ENCODE assay signal across 10 cellular contexts in genomic region chr3:138578141-138578540, GRCh38. TPM values are rescaled to one million over a fixed set of nuclear protein-coding genes. Genes with fewer than 3 reads are reported as not detected.
DNase-seq lines count a peak whose midpoint lies in the region; ATAC-seq, FAIRE-seq and TF ChIP-seq lines count a peak whose summit lies in the region.
"Had no signal": no experiment of that assay in that cellular context is flagged by ENCODE, and none has a peak within 500 bp of the region (broad histone marks: within the 10 kb centered on the region; RNA-seq: fewer than 3 reads in every experiment).

No MANE protein-coding gene starts in this region.

- no peak for DNase-seq in CD4-positive, alpha-beta T cell
- DNase-seq in activated B cell treated with CpG ODN at 0.5 μM for 24 hours: no peak
- no peak for DNase-seq in NCI-H1417 (lab: John Stamatoyannopoulos, UW)
- no peak for DNase-seq in central memory CD4-positive, alpha-beta T cell
- no peak for DNase-seq in HTR-8/SVneo (ENCODE audit: insufficient read length, low spot score)
- no peak for DNase-seq in NCI-H2107 treated with DMSO at 0.1 percent for 48 hours (lab: John Stamatoyannopoulos, UW; ENCODE audit: unreplicated experiment)
- DNase-seq: Calu3; stimulated activated CD8-positive, alpha-beta memory T cell treated with anti-CD3 and anti-CD28 coated beads, Interleukin-4, amount 100 ng/mL, for 48 hours had no signal

- no peaks in the 10 kb centered on the region for H3K9me3 ChIP-seq in CD4-positive, alpha-beta T cell (ENCODE audit: control insufficient read depth, low read length)

- no peaks in the 10 kb centered on the region for H3K27me3 ChIP-seq in CD4-positive, alpha-beta T cell (ENCODE audit: control insufficient read depth, insufficient read depth, low read length)

- FAIRE-seq in HTR-8/SVneo (lab: Jason Lieb, UNC): no peak

- H3K27ac Mint-ChIP-seq in CD4-positive, alpha-beta T cell: peak overlapping the region; percentile 13
- H3K27ac Mint-ChIP-seq in activated B cell treated with CpG ODN at 0.5 μM for 24 hours: no peak overlapping the region

- peaks cover 17% of the 10 kb centered on the region for H3K4me1 Mint-ChIP-seq in CD4-positive, alpha-beta T cell (ENCODE audit: low read depth)
- peaks cover 23% of the 10 kb centered on the region for H3K4me1 Mint-ChIP-seq in activated B cell treated with CpG ODN at 0.5 μM for 24 hours

- CTCF ChIA-PET in CD4-positive, alpha-beta T cell (lab: Charles Lee): interaction anchor here (1.0 kb wide), 1 partner anchor 337 kb away, joined by 3 read pairs; no protein-coding TSS in a partner anchor
- CTCF ChIA-PET in activated B cell treated with CpG ODN at 0.5 μM for 24 hours (lab: Charles Lee): interaction anchor here (1.1 to 4.0 kb wide), 3 partner anchors 14 to 337 kb away, joined by 3 to 13 read pairs (median 4); partner anchors contain the start of gene CEP70

- H3K27ac ChIP-seq in CD4-positive, alpha-beta T cell (ENCODE audit: low read depth, low read length): no peak overlapping the region

- H3K9me3 Mint-ChIP-seq in CD4-positive, alpha-beta T cell: peaks cover 7% of the 10 kb centered on the region
- H3K9me3 Mint-ChIP-seq in activated B cell treated with CpG ODN at 0.5 μM for 24 hours: peaks cover 6% of the 10 kb centered on the region

- H3K4me3 Mint-ChIP-seq in CD4-positive, alpha-beta T cell: peak overlapping the region; percentile 63
- H3K4me3 Mint-ChIP-seq in activated B cell treated with CpG ODN at 0.5 μM for 24 hours: peak overlapping the region; percentile 37

- H3K36me3 Mint-ChIP-seq in CD4-positive, alpha-beta T cell (ENCODE audit: low read depth): peaks cover 30% of the 10 kb centered on the region
- H3K36me3 Mint-ChIP-seq in activated B cell treated with CpG ODN at 0.5 μM for 24 hours (ENCODE audit: low read depth): peaks cover 4% of the 10 kb centered on the region

- intact Hi-C loops in CD4-positive, alpha-beta T cell (cut with DNase I, micrococcal nuclease): no loop called here
- intact Hi-C loops in activated B cell treated with CpG ODN at 0.5 μM for 24 hours (cut with micrococcal nuclease): loop anchor here (1.0 kb wide), 1 partner anchor 16 kb away; the partner anchor contains the start of gene CEP70

- POLR2A ChIA-PET in CD4-positive, alpha-beta T cell (lab: Charles Lee): interaction anchor here (0.7 to 2.2 kb wide), 2 partner anchors 13 to 16 kb away, joined by 3 to 12 read pairs; partner anchors contain the start of gene CEP70
- POLR2A ChIA-PET in activated B cell treated with CpG ODN at 0.5 μM for 24 hours (lab: Charles Lee): interaction anchor here (0.6 to 1.5 kb wide), 4 partner anchors 16 to 811 kb away, joined by 3 to 9 read pairs (median 4); partner anchors contain the start of genes ARMC8, CEP70, COPB2 and FAIM

- no peak for TF ChIP-seq CTCF in CD4-positive, alpha-beta T cell (IDR thresholded peaks at IDR 0.05)
- TF ChIP-seq CTCF in activated B cell treated with CpG ODN at 0.5 μM for 24 hours (IDR thresholded peaks at IDR 0.05): no peak

- no peaks in the 10 kb centered on the region for H3K27me3 Mint-ChIP-seq in CD4-positive, alpha-beta T cell
- H3K27me3 Mint-ChIP-seq in activated B cell treated with CpG ODN at 0.5 μM for 24 hours: peaks cover 5% of the 10 kb centered on the region

- no peak for ATAC-seq in CD4-positive, alpha-beta T cell (ENCODE audit: poor library complexity)
- ATAC-seq in GM19372 (IDR thresholded peaks at IDR 0.05; ENCODE audit: low read depth, unreplicated experiment) (peak; percentile 75), HG03060 (IDR thresholded peaks at IDR 0.05; ENCODE audit: low read depth, unreplicated experiment) (peak; percentile 88), activated B cell treated with CpG ODN at 0.5 μM for 24 hours (ENCODE audit: low read depth) (peak; percentile 87)

RNA-seq across cellular contexts. Expression of gene CEP70, which starts 15.9 kb away (rescaled TPM):
- 10 to 100 TPM; 21.5 to 23.0 TPM for total RNA-seq in CD4-positive, alpha-beta T cell
- total RNA-seq in activated B cell treated with CpG ODN at 0.5 μM for 24 hours: 5.9 and 11.0 TPM in 2 replicates

RNA-seq across cellular contexts. Expression of gene FAIM, which starts 30.4 kb away (rescaled TPM):
- total RNA-seq in CD4-positive, alpha-beta T cell: 1 to 10 TPM; 1.5 to 1.6 TPM
- 10.5 and 11.5 TPM in 2 replicates for total RNA-seq in activated B cell treated with CpG ODN at 0.5 μM for 24 hours
